8 cellular contexts compared by ENCODE assay signal in the genomic region with DNA sequence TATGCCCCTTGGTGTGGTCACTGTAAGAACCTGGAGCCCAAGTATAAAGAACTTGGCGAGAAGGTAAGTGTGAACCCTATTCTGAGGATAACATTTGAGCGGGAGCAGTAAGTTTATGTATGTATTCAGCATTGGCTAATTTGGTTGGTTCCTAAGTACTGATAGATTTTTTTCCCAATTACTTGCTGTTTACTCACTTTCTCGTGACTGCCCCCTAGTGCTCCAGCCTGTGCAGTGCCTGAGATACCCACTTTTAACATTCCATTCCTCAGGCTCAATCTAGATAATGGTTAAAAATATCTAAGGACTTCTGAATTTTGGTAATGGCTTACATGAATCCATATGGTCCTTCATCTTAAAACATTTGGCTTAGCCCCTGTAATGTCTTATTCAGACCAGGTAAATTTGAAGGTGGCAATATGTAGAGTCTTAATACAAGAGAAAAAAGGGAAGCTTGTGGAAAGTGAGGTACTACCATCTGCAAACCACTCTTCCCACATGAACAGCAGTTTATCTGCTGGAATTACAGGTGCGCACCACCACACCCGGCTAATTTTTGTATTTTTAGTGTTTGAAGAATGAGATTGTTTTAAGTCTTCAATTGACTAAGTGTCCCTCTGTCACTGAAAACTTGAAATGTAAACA. TPM values are rescaled to one million over a fixed set of nuclear protein-coding genes. Genes with fewer than 3 reads are reported as not detected.
A peak's percentile ranks its signal among the peaks of the same experiment; 100 is the strongest.
DNase-seq lines count a peak whose midpoint lies in the region; ATAC-seq and TF ChIP-seq lines count a peak whose summit lies in the region.

No MANE protein-coding gene starts in this region.

- H4K91ac ChIP-seq in trophoblast cell (ENCODE audit: low read depth, low read length), result no peak overlapping the region

- H3K27ac ChIP-seq in PC-3 (ENCODE audit: low read length), result no peak overlapping the region
- no peak overlapping the region for H3K27ac ChIP-seq in foreskin keratinocyte
- H3K27ac ChIP-seq in trophoblast cell (ENCODE audit: low read depth, low read length), result no peak overlapping the region

- H3K4me2 ChIP-seq in PC-3 (ENCODE audit: low read length) (no peak overlapping the region), trophoblast cell (ENCODE audit: low read length) (no peak overlapping the region)

- H3K36me3 ChIP-seq in PC-3 (ENCODE audit: low read depth, low read length), result peaks cover 77% of the 10 kb centered on the region
- H3K36me3 ChIP-seq in trophoblast cell (ENCODE audit: control insufficient read depth in 1 of 2, insufficient read depth in 2 of 2, low read length in 2 of 2), result peaks cover 30 to 59% of the 10 kb centered on the region in 2 experiments

- H4K8ac ChIP-seq in trophoblast cell (ENCODE audit: low read depth, low read length), result no peak overlapping the region

- no peaks in the 10 kb centered on the region for H3K9me3 Mint-ChIP-seq in activated T-cell treated with anti-CD3 and anti-CD28 coated beads, Interleukin-2, amount 50 U/mL, for 4 hours

- no peaks in the 10 kb centered on the region for H3K79me1 ChIP-seq in trophoblast cell (ENCODE audit: low read length)

- no peak overlapping the region for H3K4me3 Mint-ChIP-seq in activated T-cell treated with anti-CD3 and anti-CD28 coated beads, Interleukin-2, amount 50 U/mL, for 4 hours

- H3K4me1 Mint-ChIP-seq in activated T-cell treated with anti-CD3 and anti-CD28 coated beads, Interleukin-2, amount 50 U/mL, for 4 hours (ENCODE audit: low read depth), result no peaks in the 10 kb centered on the region

- peaks cover 48% of the 10 kb centered on the region for H3K36me3 Mint-ChIP-seq in activated T-cell treated with anti-CD3 and anti-CD28 coated beads, Interleukin-2, amount 50 U/mL, for 4 hours (ENCODE audit: insufficient read depth)

- CTCF ChIA-PET in PC-3 (lab: Charles Lee), result interaction anchor here (0.6 kb wide), 1 partner anchor 27 kb away, joined by 4 read pairs; no protein-coding TSS in a partner anchor

- H2BK12ac ChIP-seq in trophoblast cell (ENCODE audit: low read length), result no peak overlapping the region

- H3K4me3 ChIP-seq in PC-3 (ENCODE audit: low read length) (no peak overlapping the region), trophoblast cell (ENCODE audit: low read depth, low read length) (no peak overlapping the region)

- intact Hi-C loops in PC-3 (cut with micrococcal nuclease), result no loop called here

- H2BK5ac ChIP-seq in trophoblast cell (ENCODE audit: low read depth, low read length, poor library complexity), result no peak overlapping the region

- TF ChIP-seq CTCF in PC-3 (conservative IDR thresholded peaks at IDR 0.05; ENCODE audit: low read depth, low read length) (peak; percentile 85), foreskin keratinocyte (conservative IDR thresholded peaks at IDR 0.05) (peak; percentile 83)

- H3K23ac ChIP-seq in trophoblast cell (ENCODE audit: low read length), result no peak overlapping the region

- peak; percentile 66 for ATAC-seq in PC-3
- ATAC-seq in activated T-cell treated with anti-CD3 and anti-CD28 coated beads, Interleukin-2, amount 50 U/mL, for 4 hours, result peak; percentile 68 to 71
- ATAC-seq in foreskin keratinocyte, result peak; percentile 48

- H3K4me1 ChIP-seq in PC-3 (ENCODE audit: insufficient read depth, low read length) (no peaks in the 10 kb centered on the region; the same call in 1 of the 2 replicates), foreskin keratinocyte (no peaks in the 10 kb centered on the region), trophoblast cell (ENCODE audit: control insufficient read depth in 1 of 2, insufficient read depth in 2 of 2, low read length in 2 of 2) (no peaks in the 10 kb centered on the region)

- H3K27me3 ChIP-seq in PC-3 (ENCODE audit: low read length) (no peaks in the 10 kb centered on the region), foreskin keratinocyte (no peaks in the 10 kb centered on the region), trophoblast cell (ENCODE audit: insufficient read depth, low read length) (no peaks in the 10 kb centered on the region)

- H3K27me3 Mint-ChIP-seq in activated T-cell treated with anti-CD3 and anti-CD28 coated beads, Interleukin-2, amount 50 U/mL, for 4 hours (ENCODE audit: low read depth), result no peaks in the 10 kb centered on the region

- H3K14ac ChIP-seq in trophoblast cell (ENCODE audit: low read length), result no peak overlapping the region

- POLR2A ChIA-PET in PC-3 (lab: Charles Lee; ENCODE audit: unreplicated experiment), result no interaction called here

- H3K79me2 ChIP-seq in PC-3 (ENCODE audit: low read length) (no peaks in the 10 kb centered on the region), trophoblast cell (ENCODE audit: control insufficient read depth, insufficient read depth, low read length, poor library complexity) (no peaks in the 10 kb centered on the region)

- H3F3A ChIP-seq in PC-3 (ENCODE audit: low read length, unreplicated experiment), result no peaks in the 10 kb centered on the region

- no peak overlapping the region for H3K4ac ChIP-seq in trophoblast cell (ENCODE audit: low read depth, low read length)

- H2AK5ac ChIP-seq in trophoblast cell (ENCODE audit: low read length), result no peak overlapping the region

- no peaks in the 10 kb centered on the region for H3K9me2 ChIP-seq in PC-3 (replicated peaks; ENCODE audit: low read length)

- no peak overlapping the region for H3K9ac ChIP-seq in PC-3 (ENCODE audit: low read length)
- H3K9ac ChIP-seq in trophoblast cell (ENCODE audit: low read length), result no peak overlapping the region

- BruUV-seq in PC-3 (replicated peaks; lab: Mats Ljungman, UMichigan), result no TSS peak

- H3K9me3 ChIP-seq in PC-3 (ENCODE audit: low read length), result no peaks in the 10 kb centered on the region
- H3K9me3 ChIP-seq in trophoblast cell (ENCODE audit: insufficient read depth, low read depth, low read length), result no peaks in the 10 kb centered on the region

- no CpG with 5 or more reads among the region's 5 CpGs for WGBS in trophoblast cell (ENCODE audit: extremely low coverage, insufficient coverage, insufficient read length)

- H2AFZ ChIP-seq in PC-3 (ENCODE audit: low read length), result no peak overlapping the region
- no peak overlapping the region for H2AFZ ChIP-seq in trophoblast cell (ENCODE audit: insufficient read depth, low read length, poor library complexity)

- H4K20me1 ChIP-seq in PC-3 (ENCODE audit: low read length), result no peaks in the 10 kb centered on the region

- H3K18ac ChIP-seq in trophoblast cell (ENCODE audit: low read length), result no peak overlapping the region

- H2BK120ac ChIP-seq in trophoblast cell (ENCODE audit: insufficient read depth, low read length, poor library complexity), result no peak overlapping the region

- no peak overlapping the region for H4K12ac ChIP-seq in trophoblast cell (ENCODE audit: low read depth, low read length)

- DNase-seq in Ammon's horn (ENCODE audit: low spot score), result peak; percentile 73
- peak; percentile 42 for DNase-seq in H4 (ENCODE audit: low spot score)
- DNase-seq in PC-3, result peak; percentile 75
- DNase-seq in activated T-cell treated with anti-CD3 and anti-CD28 coated beads, Interleukin-2, amount 50 U/mL, for 4 hours, result peak; percentile 57
- DNase-seq in foreskin keratinocyte, result no peak
- DNase-seq in trophoblast cell, result peak; percentile 64 to 85
- DNase-seq in NCI-H2029 (lab: John Stamatoyannopoulos, UW), result no peak
- DNase-seq in DMS79 (lab: John Stamatoyannopoulos, UW), result no peak

RNA-seq across cellular contexts. Expression of a gene that starts 7.1 kb away (rescaled TPM):
- total RNA-seq in H4 (2014; rRNA removed; shearing (Covaris generic)), result 1.3 and 2.2 TPM in 2 replicates
- total RNA-seq in PC-3 (2014; rRNA removed) (15.0 and 35.8 TPM in 2 replicates), foreskin keratinocyte (3.4 and 4.2 TPM in 2 replicates)
- total RNA-seq in activated T-cell treated with anti-CD3 and anti-CD28 coated beads, Interleukin-2, amount 50 U/mL, for 4 hours, result 1 to 10 TPM in 1 of 3 donors, under 1 TPM in 2; 0.46 to 1.0 (median 0.63) TPM
- 1.9 and 3.0 TPM in 2 replicates for polyA plus RNA-seq in foreskin keratinocyte
- polyA plus RNA-seq in trophoblast cell (2013), result 1.5 and 1.7 TPM in 2 replicates

RNA-seq across cellular contexts. Expression of a gene that starts 22.4 kb away (rescaled TPM):
- total RNA-seq in H4 (2014; rRNA removed; shearing (Covaris generic)), result 979 and 1,093 TPM in 2 replicates
- total RNA-seq in PC-3 (2014; rRNA removed), result 665 and 756 TPM in 2 replicates
- 100 to 1,000 TPM; 561 to 596 (median 567) TPM for total RNA-seq in activated T-cell treated with anti-CD3 and anti-CD28 coated beads, Interleukin-2, amount 50 U/mL, for 4 hours
- total RNA-seq in foreskin keratinocyte, result 621 and 692 TPM in 2 replicates
- polyA plus RNA-seq in foreskin keratinocyte, result 982 and 1,148 TPM in 2 replicates
- polyA plus RNA-seq in trophoblast cell (2013), result 1,802 and 1,827 TPM in 2 replicates

RNA-seq across cellular contexts. Expression of a gene that starts 23.5 kb away (rescaled TPM):
- total RNA-seq in H4 (2014; rRNA removed; shearing (Covaris generic)), result 187 and 259 TPM in 2 replicates
- total RNA-seq in PC-3 (2014; rRNA removed) (187 and 210 TPM in 2 replicates), foreskin keratinocyte (398 and 451 TPM in 2 replicates)
- total RNA-seq in activated T-cell treated with anti-CD3 and anti-CD28 coated beads, Interleukin-2, amount 50 U/mL, for 4 hours, result 100 to 1,000 TPM; 434 to 498 (median 449) TPM
- 463 and 468 TPM in 2 replicates for polyA plus RNA-seq in foreskin keratinocyte
- polyA plus RNA-seq in trophoblast cell (2013), result 1,066 and 1,100 TPM in 2 replicates

RNA-seq across cellular contexts. Expression of a gene that starts 30.3 kb away (rescaled TPM):
- not detected in 2 replicates for total RNA-seq in H4 (2014; rRNA removed; shearing (Covaris generic))
- total RNA-seq in PC-3 (2014; rRNA removed), result not detected in 2 replicates
- under 1 TPM; 0.08 to 0.24 (median 0.15) TPM for total RNA-seq in activated T-cell treated with anti-CD3 and anti-CD28 coated beads, Interleukin-2, amount 50 U/mL, for 4 hours
- total RNA-seq in foreskin keratinocyte, result 0.04 and 0.07 TPM in 2 replicates
- polyA plus RNA-seq in foreskin keratinocyte, result 0.06 and 0.08 TPM in 2 replicates
- polyA plus RNA-seq in trophoblast cell (2013), result 0.05 and 0.06 TPM in 2 replicates

RNA-seq across cellular contexts. Expression of a gene that starts 30.7 kb away (rescaled TPM):
- 5.5 and 6.5 TPM in 2 replicates for total RNA-seq in H4 (2014; rRNA removed; shearing (Covaris generic))
- total RNA-seq in PC-3 (2014; rRNA removed), result 22.8 and 29.4 TPM in 2 replicates
- total RNA-seq in activated T-cell treated with anti-CD3 and anti-CD28 coated beads, Interleukin-2, amount 50 U/mL, for 4 hours, result 10 to 100 TPM; 48.3 to 50.7 (median 49.0) TPM
- total RNA-seq in foreskin keratinocyte, result 2.9 and 5.4 TPM in 2 replicates
- 2.1 and 3.0 TPM in 2 replicates for polyA plus RNA-seq in foreskin keratinocyte
- 134 TPM in 2 replicates for polyA plus RNA-seq in trophoblast cell (2013)

Comparison
In these comparisons a context has a peak if more than half of its experiments do, and no peak if none do; other contexts are left out.
1. DNase-seq: peak in Ammon's horn (single experiment), H4 (single experiment), PC-3 (single experiment), activated T-cell treated with anti-CD3 and anti-CD28 coated beads, Interleukin-2, amount 50 U/mL, for 4 hours (single experiment) and trophoblast cell (2 of 2); none in foreskin keratinocyte (0 of 2), NCI-H2029 (single experiment) and DMS79 (single experiment).
2. Peak in every context shown above with its lines, with median percentiles within 50 percentile points of each other: ATAC-seq.